ENCODE assay signal across 8 cellular contexts in genomic region chr10:45673074-45673628, GRCh38. TPM values are rescaled to one million over a fixed set of nuclear protein-coding genes. Genes with fewer than 3 reads are reported as not detected.
A peak's percentile ranks its signal among the peaks of the same experiment; 100 is the strongest.
DNase-seq lines count a peak whose midpoint lies in the region; TF ChIP-seq lines count a peak whose summit lies in the region.

No MANE protein-coding gene starts in this region.

- H3K4me1 ChIP-seq in SJCRH30: no peaks in the 10 kb centered on the region
- peaks cover 0 to 20% (median 0%) of the 10 kb centered on the region in 3 donors for H3K4me1 ChIP-seq in esophagus squamous epithelium
- H3K4me1 ChIP-seq in trophoblast cell (ENCODE audit: control insufficient read depth in 1 of 2, insufficient read depth in 2 of 2, low read length in 2 of 2): peaks cover 3 to 4% of the 10 kb centered on the region in 2 experiments

- no peak overlapping the region for H3K4ac ChIP-seq in trophoblast cell (ENCODE audit: low read depth, low read length)

- no peak overlapping the region for H2BK120ac ChIP-seq in trophoblast cell (ENCODE audit: insufficient read depth, low read length, poor library complexity)

- H2AK5ac ChIP-seq in trophoblast cell (ENCODE audit: low read length): no peak overlapping the region

- intact Hi-C loops in esophagus squamous epithelium (cut with DNase I): loop anchor here (5.0 kb wide), 1 partner anchor 206 kb away; no protein-coding TSS in a partner anchor

- no peak overlapping the region for H3K23ac ChIP-seq in trophoblast cell (ENCODE audit: low read length)

- H3K79me2 ChIP-seq in trophoblast cell (ENCODE audit: control insufficient read depth, insufficient read depth, low read length, poor library complexity): peaks cover 3% of the 10 kb centered on the region

- H3K9me3 ChIP-seq in SJCRH30 (replicated peaks): no peaks in the 10 kb centered on the region
- no peaks in the 10 kb centered on the region for H3K9me3 ChIP-seq in esophagus squamous epithelium
- peaks cover 2% of the 10 kb centered on the region for H3K9me3 ChIP-seq in trophoblast cell (ENCODE audit: insufficient read depth, low read depth, low read length)

- no peak overlapping the region for H3K14ac ChIP-seq in trophoblast cell (ENCODE audit: low read length)

- no peaks in the 10 kb centered on the region for H3K36me3 ChIP-seq in SJCRH30
- no peaks in the 10 kb centered on the region for H3K36me3 ChIP-seq in esophagus squamous epithelium
- H3K36me3 ChIP-seq in trophoblast cell (ENCODE audit: control insufficient read depth in 1 of 2, insufficient read depth in 2 of 2, low read length in 2 of 2): no peaks in the 10 kb centered on the region

- no peak for TF ChIP-seq POLR2A in esophagus squamous epithelium (IDR thresholded peaks at IDR 0.05)

- H3K9ac ChIP-seq in trophoblast cell (ENCODE audit: low read length): peak overlapping the region; percentile 38

- peak overlapping the region; percentile 21 for H4K91ac ChIP-seq in trophoblast cell (ENCODE audit: low read depth, low read length)

- H3K79me1 ChIP-seq in trophoblast cell (ENCODE audit: low read length): peaks cover 8% of the 10 kb centered on the region

- H3K4me3 ChIP-seq in SJCRH30: peak overlapping the region; percentile 65
- peak overlapping the region; percentile 59 to 86 (median 65) for H3K4me3 ChIP-seq in esophagus squamous epithelium
- peak overlapping the region; percentile 64 for H3K4me3 ChIP-seq in trophoblast cell (ENCODE audit: low read depth, low read length)

- no peaks in the 10 kb centered on the region for H3K27me3 ChIP-seq in SJCRH30
- H3K27me3 ChIP-seq in esophagus squamous epithelium: no peaks in the 10 kb centered on the region
- H3K27me3 ChIP-seq in trophoblast cell (ENCODE audit: insufficient read depth, low read length): no peaks in the 10 kb centered on the region

- no peak for TF ChIP-seq CTCF in esophagus squamous epithelium (IDR thresholded peaks at IDR 0.05)

- H3K18ac ChIP-seq in trophoblast cell (ENCODE audit: low read length): no peak overlapping the region

- peak overlapping the region; percentile 73 for H4K8ac ChIP-seq in trophoblast cell (ENCODE audit: low read depth, low read length)

- 47 to 56% methylated on average over 13 to 17 of the region's 19 CpGs for WGBS in esophagus squamous epithelium, 2 donors
- WGBS in trophoblast cell (ENCODE audit: extremely low coverage, insufficient coverage, insufficient read length): no CpG with 5 or more reads among the region's 19 CpGs

- H3K4me2 ChIP-seq in trophoblast cell (ENCODE audit: low read length): peak overlapping the region; percentile 93

- H4K12ac ChIP-seq in trophoblast cell (ENCODE audit: low read depth, low read length): peak overlapping the region; percentile 43

- no peak overlapping the region for H2BK12ac ChIP-seq in trophoblast cell (ENCODE audit: low read length)

- DNase-seq in NCI-H2227 (lab: John Stamatoyannopoulos, UW; ENCODE audit: unreplicated experiment) (peak; percentile 22), NCI-H2227 treated with DMSO at 0.1 percent for 48 hours (lab: John Stamatoyannopoulos, UW) (no peak), SJCRH30 (peak; percentile 26 to 46), esophagus squamous epithelium (lab: John Stamatoyannopoulos, UW) (no peak), trophoblast cell (no peak), ecto neural progenitor cell (ENCODE audit: low spot score) (no peak), OCI-M2 (lab: John Stamatoyannopoulos, UW; ENCODE audit: unreplicated experiment) (no peak)
- no peak for DNase-seq in activated CD4-positive, alpha-beta T cell treated with anti-CD3 and anti-CD28 coated beads for 48 hours

- no peak overlapping the region for H2BK5ac ChIP-seq in trophoblast cell (ENCODE audit: low read depth, low read length, poor library complexity)

- H3K27ac ChIP-seq in SJCRH30 (peak overlapping the region; percentile 72), esophagus squamous epithelium (peak overlapping the region; percentile 78 to 95 (median 89)), trophoblast cell (ENCODE audit: low read depth, low read length) (peak overlapping the region; percentile 12)

- peak overlapping the region; percentile 37 for H2AFZ ChIP-seq in trophoblast cell (ENCODE audit: insufficient read depth, low read length, poor library complexity)

RNA-seq across cellular contexts. Expression of gene ZFAND4, which starts 0.6 kb away (rescaled TPM):
- 5.1 and 5.3 TPM in 2 replicates for total RNA-seq in SJCRH30 (2014; rRNA removed; shearing (Covaris generic))
- total RNA-seq in esophagus squamous epithelium: 10 to 100 TPM in 1 of 4 donors, 1 to 10 TPM in 3; 5.0 to 15.3 (median 7.9) TPM
- polyA plus RNA-seq in trophoblast cell (2013): 1.8 and 2.1 TPM in 2 replicates

RNA-seq across cellular contexts. Expression of gene WASHC2C, which starts 53.9 kb away (rescaled TPM):
- 11.9 and 14.3 TPM in 2 replicates for total RNA-seq in SJCRH30 (2014; rRNA removed; shearing (Covaris generic))
- total RNA-seq in esophagus squamous epithelium: 10 to 100 TPM; 18.9 to 30.1 (median 19.7) TPM
- 14.7 and 14.9 TPM in 2 replicates for polyA plus RNA-seq in trophoblast cell (2013)

Comparison
In these comparisons a context has a peak if more than half of its experiments do, and no peak if none do; other contexts are left out.
1. DNase-seq: peak in NCI-H2227 (single experiment) and SJCRH30 (2 of 2); none in NCI-H2227 treated with DMSO at 0.1 percent for 48 hours (single experiment), esophagus squamous epithelium (single experiment), trophoblast cell (0 of 2), ecto neural progenitor cell (single experiment), OCI-M2 (single experiment) and activated CD4-positive, alpha-beta T cell treated with anti-CD3 and anti-CD28 coated beads for 48 hours (single experiment).
2. H3K27ac ChIP-seq: peak in every context shown above with its lines; median percentile 89 in esophagus squamous epithelium; 72 in SJCRH30; 12 in trophoblast cell.
3. Peak in every context shown above with its lines, with median percentiles within 50 percentile points of each other: H3K4me3 ChIP-seq.